In genomic region chr4:121799888-121800501, GRCh38 we compare ENCODE assay signal across 9 cellular contexts. TPM values are rescaled to one million over a fixed set of nuclear protein-coding genes. Genes with fewer than 3 reads are reported as not detected.
DNase-seq lines count a peak whose midpoint lies in the region; ATAC-seq and TF ChIP-seq lines count a peak whose summit lies in the region.
"Had no signal": no experiment of that assay in that cellular context is flagged by ENCODE, and none has a peak within 500 bp of the region (broad histone marks: within the 10 kb centered on the region; RNA-seq: fewer than 3 reads in every experiment).

No MANE protein-coding gene starts in this region.

- peaks cover 28% of the 10 kb centered on the region for H3K4me1 ChIP-seq in ACC112 (ENCODE audit: control insufficient read depth, insufficient read depth, low read length, unreplicated experiment)
- H3K4me1 ChIP-seq in HCT116 (ENCODE audit: control insufficient read depth in 1 of 2, insufficient read depth in 2 of 2, low read length in 2 of 2) = peaks cover 3 to 11% of the 10 kb centered on the region in 2 experiments; a peak in 3 of 4 replicates
- peaks cover 0 to 8% of the 10 kb centered on the region in 2 donors for H3K4me1 ChIP-seq in ascending aorta

- H3K9me2 ChIP-seq in HCT116 (ENCODE audit: insufficient read depth) = no peaks in the 10 kb centered on the region

- H2AFZ ChIP-seq in ACC112 (ENCODE audit: low read length, unreplicated experiment) (peak overlapping the region; percentile 85), HCT116 (ENCODE audit: low read depth, low read length, poor library complexity, severe bottlenecking) (no peak overlapping the region)

- peak overlapping the region; percentile 92 for H3K9ac ChIP-seq in HCT116 (ENCODE audit: low read length)

- no peaks in the 10 kb centered on the region for H3K9me3 Mint-ChIP-seq in nephron

- no peak for TF ChIP-seq CTCF in HCT116 (IDR thresholded peaks at IDR 0.05 in 2 of 3, conservative IDR thresholded peaks at IDR 0.05 in 1 of 3; ENCODE audit: borderline replicate concordance in 1 of 3, insufficient read depth in 1 of 3, low read depth in 2 of 3, low read length in 2 of 3)
- no peak for TF ChIP-seq CTCF in ascending aorta (IDR thresholded peaks at IDR 0.05)
- no peak for TF ChIP-seq CTCF in nephron (IDR thresholded peaks at IDR 0.05; ENCODE audit: unreplicated experiment in 3 of 3)

- no TSS peak for BruUV-seq in HCT116 (replicated peaks; lab: Mats Ljungman, UMichigan)

- H3K4me3 Mint-ChIP-seq in nephron = peak overlapping the region; percentile 88 to 93 (median 92)

- peak overlapping the region; percentile 96 for H3K4me2 ChIP-seq in HCT116 (ENCODE audit: low read length)

- RAD21 ChIA-PET in HCT116 (lab: Charles Lee; ENCODE audit: low non-redundant PET in 1 of 2, low total read pairs in 2 of 2, uncharacterized antibody in 2 of 2, unreplicated experiment in 2 of 2) = no interaction called here

- H4K20me1 ChIP-seq in HCT116 (ENCODE audit: insufficient read depth) = no peaks in the 10 kb centered on the region

- H3K36me3 ChIP-seq in ACC112 (ENCODE audit: insufficient read depth, low read length) = peaks cover 23% of the 10 kb centered on the region
- H3K36me3 ChIP-seq in HCT116 (ENCODE audit: control insufficient read depth in 1 of 2, insufficient read depth in 2 of 2, low read length in 2 of 2) = peaks cover 11 to 23% of the 10 kb centered on the region in 2 experiments; a peak in 3 of 4 replicates
- peaks cover 3 to 22% of the 10 kb centered on the region in 2 donors for H3K36me3 ChIP-seq in ascending aorta

- H3K27ac Mint-ChIP-seq in nephron = peak overlapping the region; percentile 96 to 99 (median 97)

- CTCF ChIA-PET in HCT116 (lab: Charles Lee) = no interaction called here

- H3K79me2 ChIP-seq in ACC112 (ENCODE audit: control insufficient read depth, insufficient read depth, low read length, unreplicated experiment) (peaks cover 35% of the 10 kb centered on the region), HCT116 (ENCODE audit: insufficient read depth, low read length) (peaks cover 39% of the 10 kb centered on the region)

- no peak for ATAC-seq in HCT116
- no peak for ATAC-seq in GM18909 (IDR thresholded peaks at IDR 0.05; ENCODE audit: poor library complexity, unreplicated experiment)
- no peak for ATAC-seq in HG02884 (IDR thresholded peaks at IDR 0.05; ENCODE audit: unreplicated experiment)

- TF ChIP-seq RAD21 in HCT116 (IDR thresholded peaks at IDR 0.05; ENCODE audit: low read depth) = no peak

- POLR2A ChIA-PET in HCT116 (lab: Charles Lee) = interaction anchor here (0.9 kb wide), 1 partner anchor 8 kb away, joined by 3 read pairs; no protein-coding TSS in a partner anchor

- no peak for TF ChIP-seq POLR2A in HCT116 (IDR thresholded peaks at IDR 0.05; ENCODE audit: borderline replicate concordance, extremely low read depth, insufficient read depth, insufficient read length)

- H3K4me1 Mint-ChIP-seq in nephron = peaks cover 31% of the 10 kb centered on the region

- H3K27ac ChIP-seq in ACC112 (ENCODE audit: low read depth, low read length) = no peak overlapping the region
- H3K27ac ChIP-seq in HCT116 (ENCODE audit: low read depth, low read length) = no peak overlapping the region
- peak overlapping the region; percentile 70 to 85 for H3K27ac ChIP-seq in ascending aorta

- H3K9me3 ChIP-seq in HCT116 (ENCODE audit: control insufficient read depth in 1 of 2, insufficient read depth in 1 of 2, low read depth in 1 of 2, low read length in 2 of 2) = no peaks in the 10 kb centered on the region
- no peaks in the 10 kb centered on the region for H3K9me3 ChIP-seq in ascending aorta
- H3K9me3 ChIP-seq: body of pancreas had no signal

- no peaks in the 10 kb centered on the region for H3K27me3 Mint-ChIP-seq in nephron (ENCODE audit: low read depth)

- intact Hi-C loops in HCT116 (cut with micrococcal nuclease) = no loop called here
- intact Hi-C loops in ascending aorta (cut with DNase I) = loop anchor here (2.0 kb wide), 1 partner anchor 71 kb away; the partner anchor contains the start of gene BBS7

- H3K27me3 ChIP-seq in ACC112 (ENCODE audit: insufficient read depth, low read length) = no peaks in the 10 kb centered on the region
- H3K27me3 ChIP-seq in HCT116 (ENCODE audit: insufficient read depth, low read length) = no peaks in the 10 kb centered on the region
- H3K27me3 ChIP-seq in ascending aorta = no peaks in the 10 kb centered on the region
- H3K27me3 ChIP-seq: body of pancreas had no signal

- H3K4me3 ChIP-seq in ACC112 (ENCODE audit: low read depth, low read length) (no peak overlapping the region), HCT116 (replicated peaks in 1 of 2; ENCODE audit: low read depth in 1 of 2, low read length in 2 of 2) (peak overlapping the region in 1 of 2 experiments; percentile 95; a peak in 1 of 4 replicates), ascending aorta (peak overlapping the region; percentile 78 to 90)

- peaks cover 12% of the 10 kb centered on the region for H3K36me3 Mint-ChIP-seq in nephron (ENCODE audit: low read depth)

- DNase-seq in HCT116 (ENCODE audit: low read depth, low spot score) = no peak
- no peak for DNase-seq in ascending aorta (ENCODE audit: low spot score in 2 of 2)
- DNase-seq in NAMALWA (ENCODE audit: low spot score) = no peak
- no peak for DNase-seq in HuH-7.5 (ENCODE audit: low spot score)
- DNase-seq: body of pancreas had no signal

TF ChIP-seq in HCT116, 20 proteins besides CTCF, POLR2A, EP300 and RAD21 (continues in another document):
- no peak for TF ChIP-seq ELF1 (IDR thresholded peaks at IDR 0.05; ENCODE audit: borderline replicate concordance, low read depth)
- TF ChIP-seq EGR1 (IDR thresholded peaks at IDR 0.05; ENCODE audit: low read depth) = no peak
- TF ChIP-seq ZFX (IDR thresholded peaks at IDR 0.05) = no peak
- TF ChIP-seq ZBTB33 (IDR thresholded peaks at IDR 0.05; ENCODE audit: extremely low read depth, insufficient replicate concordance, low read length) = no peak
- no peak for TF ChIP-seq EZH2phosphoT487 (IDR thresholded peaks at IDR 0.05; ENCODE audit: borderline replicate concordance)
- TF ChIP-seq SRF (IDR thresholded peaks at IDR 0.05; ENCODE audit: low read depth) = no peak
- no peak for TF ChIP-seq JUND (IDR thresholded peaks at IDR 0.05)
- no peak for TF ChIP-seq SP1 (IDR thresholded peaks at IDR 0.05; ENCODE audit: low read depth)
- TF ChIP-seq EZH2 (IDR thresholded peaks at IDR 0.05) = no peak
- TF ChIP-seq CBX3 (IDR thresholded peaks at IDR 0.05; ENCODE audit: low read depth) = no peak
- TF ChIP-seq FOSL1 (IDR thresholded peaks at IDR 0.05; ENCODE audit: low read depth) = no peak
- TF ChIP-seq ZNF274 (IDR thresholded peaks at IDR 0.05; ENCODE audit: low read depth, low read length) = no peak
- no peak for TF ChIP-seq SIN3A (IDR thresholded peaks at IDR 0.05; ENCODE audit: low read depth)
- TF ChIP-seq POLR2AphosphoS5 (IDR thresholded peaks at IDR 0.05; ENCODE audit: low read depth, low read length) = no peak
- TF ChIP-seq ATF3 (IDR thresholded peaks at IDR 0.05) = no peak
- no peak for TF ChIP-seq REST (IDR thresholded peaks at IDR 0.05; ENCODE audit: low read depth)
- no peak for TF ChIP-seq CEBPB (IDR thresholded peaks at IDR 0.05; ENCODE audit: low read depth)

RNA-seq across cellular contexts. Expression of gene EXOSC9, which starts 1.1 kb away (rescaled TPM):
- 58.6 TPM for total RNA-seq in HCT116 (2021; ENCODE audit: unreplicated experiment)
- 43.9 and 46.4 TPM in 2 replicates for polyA plus RNA-seq in HCT116 (2012)
- 11.9 TPM for total RNA-seq in ascending aorta

RNA-seq across cellular contexts. Expression of gene CCNA2, which starts 23.7 kb away (rescaled TPM):
- 75.4 TPM for total RNA-seq in HCT116 (2021; ENCODE audit: unreplicated experiment)
- polyA plus RNA-seq in HCT116 (2012) = 35.3 and 49.1 TPM in 2 replicates
- total RNA-seq in ascending aorta = not detected

RNA-seq across cellular contexts. Expression of gene SMIM43, which starts 35.0 kb away (rescaled TPM):
- total RNA-seq in HCT116 (2021; ENCODE audit: unreplicated experiment) = not detected
- polyA plus RNA-seq in HCT116 (2012) = not detected in 2 replicates
- total RNA-seq in ascending aorta = not detected
- total RNA-seq: body of pancreas had no signal

Comparison
In these comparisons a context has a peak if more than half of its experiments do, and no peak if none do; other contexts are left out.
1. H3K27ac ChIP-seq: peak in ascending aorta (2 of 2); none in ACC112 (single experiment) and HCT116 (single experiment).
2. RNA of gene CCNA2, which starts 23.7 kb away (total RNA-seq): 75.4 TPM in HCT116 (single experiment); not detected in ascending aorta (single experiment); every median in the first group is over 10 times any median in the second.